Comparison of ENCODE assay signal across 8 cellular contexts in genomic region chr3:159861369-159861987, GRCh38. TPM values are rescaled to one million over a fixed set of nuclear protein-coding genes. Genes with fewer than 3 reads are reported as not detected.
DNase-seq lines count a peak whose midpoint lies in the region; ATAC-seq and TF ChIP-seq lines count a peak whose summit lies in the region.

No MANE protein-coding gene starts in this region.

- DNase-seq in GM12864 (ENCODE audit: low read depth) (peak; percentile 38), foreskin keratinocyte (peak in 1 of 2 donors; percentile 52), dedifferentiated amniotic fluid mesenchymal stem cell (ENCODE audit: extremely low spot score) (no peak), NCI-H2171 (lab: John Stamatoyannopoulos, UW) (no peak), DMS153 treated with DMSO at 0.1 percent for 48 hours (lab: John Stamatoyannopoulos, UW; ENCODE audit: unreplicated experiment) (no peak), NCI-H1092 treated with DMSO at 0.1 percent for 48 hours (lab: John Stamatoyannopoulos, UW) (no peak)

- peak; percentile 60 for ATAC-seq in GM21381 (IDR thresholded peaks at IDR 0.05; ENCODE audit: unreplicated experiment)
- peak; percentile 66 for ATAC-seq in HG03196 (IDR thresholded peaks at IDR 0.05; ENCODE audit: unreplicated experiment)
- peak; percentile 71 for ATAC-seq in foreskin keratinocyte

- TF ChIP-seq CTCF in GM12864 (IDR thresholded peaks at IDR 0.05; ENCODE audit: low read depth, low read length, missing control alignments) = no peak
- TF ChIP-seq CTCF in foreskin keratinocyte (conservative IDR thresholded peaks at IDR 0.05) = no peak

- H3K4me1 ChIP-seq in foreskin keratinocyte = peaks cover 50% of the 10 kb centered on the region

- no peaks in the 10 kb centered on the region for H3K27me3 ChIP-seq in foreskin keratinocyte

- no peak overlapping the region for H3K27ac ChIP-seq in foreskin keratinocyte

- no peak overlapping the region for H3K4me3 ChIP-seq in GM12864 (ENCODE audit: low read depth, low read length)

RNA-seq across cellular contexts. Expression of gene SCHIP1, which starts 21.8 kb away (rescaled TPM):
- total RNA-seq in foreskin keratinocyte = 1.1 and 1.3 TPM in 2 replicates
- polyA plus RNA-seq in foreskin keratinocyte = 0.34 and 5.6 TPM in 2 replicates
